Comparison of ENCODE assay signal across 10 cellular contexts in the genomic region with DNA sequence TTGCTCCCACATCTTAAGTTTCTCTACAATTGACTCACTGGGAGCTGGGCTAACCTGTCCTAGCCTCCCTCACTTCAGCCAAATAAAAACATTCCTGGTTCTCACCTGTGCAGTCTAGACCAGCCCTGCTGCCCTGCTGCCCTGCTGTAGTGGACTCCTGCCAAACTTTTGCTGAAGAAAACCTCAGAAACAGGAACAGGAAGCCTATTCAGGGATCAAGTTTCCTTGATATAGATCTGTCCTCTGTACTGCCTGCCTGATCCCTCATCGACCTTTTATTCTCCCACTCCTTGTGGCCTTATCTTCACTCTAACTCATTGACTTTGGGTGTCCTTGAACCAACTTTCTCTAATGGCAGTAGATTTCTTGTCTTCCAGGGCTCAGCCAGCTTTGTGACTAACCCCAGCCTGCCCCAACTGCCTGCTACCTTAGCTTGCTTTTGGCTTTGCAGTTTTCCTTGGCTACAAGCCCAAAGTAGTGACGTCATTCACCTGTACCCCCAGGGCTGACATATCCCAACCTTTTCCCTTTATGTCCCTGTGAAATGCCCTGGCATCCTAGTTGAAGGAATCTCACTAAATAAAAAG.
A peak's percentile ranks its signal among the peaks of the same experiment; 100 is the strongest.
DNase-seq lines count a peak whose midpoint lies in the region; ATAC-seq and TF ChIP-seq lines count a peak whose summit lies in the region.
"Had no signal": no experiment of that assay in that cellular context is flagged by ENCODE, and none has a peak within 500 bp of the region (broad histone marks: within the 10 kb centered on the region; RNA-seq: fewer than 3 reads in every experiment).

No MANE protein-coding gene starts in this region.

- H3K4me1 ChIP-seq in heart left ventricle (peaks cover 0 to 10% (median 1%) of the 10 kb centered on the region in 12 donors), right atrium auricular region (peaks cover 0 to 6% of the 10 kb centered on the region in 2 donors), hepatocyte (ENCODE audit: insufficient read depth) (no peaks in the 10 kb centered on the region), upper lobe of right lung (no peaks in the 10 kb centered on the region), MM.1S (ENCODE audit: low read length) (no peaks in the 10 kb centered on the region)

- WGBS in heart left ventricle, 4 donors = 7 to 15% (median 13%) methylated on average over 2 of the region's 2 CpGs
- WGBS in hepatocyte (ENCODE audit: low lambda C conversion rate, missing lambda C conversion rate) = 30% methylated on average over 2 of the region's 2 CpGs

- H3K79me2 ChIP-seq in hepatocyte = no peaks in the 10 kb centered on the region
- H3K79me2 ChIP-seq in MM.1S (ENCODE audit: low read length) = no peaks in the 10 kb centered on the region

- no peak overlapping the region for H3K9ac ChIP-seq in MM.1S (ENCODE audit: low read length)

- H3K27ac ChIP-seq in heart left ventricle (no peak overlapping the region), right atrium auricular region (no peak overlapping the region), hepatocyte (no peak overlapping the region), upper lobe of right lung (no peak overlapping the region), MM.1S (ENCODE audit: low read length) (no peak overlapping the region)

- no peaks in the 10 kb centered on the region for H4K20me1 ChIP-seq in hepatocyte (ENCODE audit: insufficient read depth, poor library complexity, severe bottlenecking)
- no peaks in the 10 kb centered on the region for H4K20me1 ChIP-seq in MM.1S (ENCODE audit: insufficient read depth, low read length)

- intact Hi-C loops in heart left ventricle (cut with DNase I) = no loop called here
- intact Hi-C loops in upper lobe of right lung (cut with DNase I) = no loop called here

- H3K4me2 ChIP-seq in hepatocyte = no peak overlapping the region
- H3K4me2 ChIP-seq in MM.1S (ENCODE audit: low read depth, low read length) = no peak overlapping the region

- ATAC-seq in heart left ventricle (peak in 3 of 4 donors; percentile 39 to 45 (median 41)), upper lobe of right lung (peak; percentile 79), GM19452 (IDR thresholded peaks at IDR 0.05; ENCODE audit: unreplicated experiment) (no peak)

- no peak for DNase-seq in heart left ventricle
- DNase-seq in right atrium auricular region (ENCODE audit: low spot score) = no peak
- DNase-seq in RPMI8226 = peak; percentile 20
- DNase-seq in hepatocyte (ENCODE audit: low spot score) = peak; percentile 5
- DNase-seq in upper lobe of right lung = no peak
- no peak for DNase-seq in NCI-H1092 (lab: John Stamatoyannopoulos, UW)
- DNase-seq in MM.1S = no peak
- DNase-seq: C1 segment of cervical spinal cord, T-helper 2 cell had no signal

- TF ChIP-seq CTCF in heart left ventricle (IDR thresholded peaks at IDR 0.05) = no peak
- TF ChIP-seq CTCF in right atrium auricular region (IDR thresholded peaks at IDR 0.05) = no peak
- no peak for TF ChIP-seq CTCF in hepatocyte (IDR thresholded peaks at IDR 0.05; ENCODE audit: poor library complexity)
- no peak for TF ChIP-seq CTCF in upper lobe of right lung (IDR thresholded peaks at IDR 0.05)
- no peak for TF ChIP-seq CTCF in MM.1S (IDR thresholded peaks at IDR 0.05; ENCODE audit: low read length)

- H3K4me3 ChIP-seq in heart left ventricle (no peak overlapping the region), right atrium auricular region (no peak overlapping the region), hepatocyte (no peak overlapping the region), upper lobe of right lung (no peak overlapping the region), MM.1S (ENCODE audit: low read length) (no peak overlapping the region)

- H3K9me2 ChIP-seq in hepatocyte (replicated peaks; ENCODE audit: insufficient read depth) = no peaks in the 10 kb centered on the region
- H3K9me2 ChIP-seq in MM.1S (replicated peaks; ENCODE audit: insufficient read depth, low read length) = no peaks in the 10 kb centered on the region

- H3K36me3 ChIP-seq in heart left ventricle = no peaks in the 10 kb centered on the region
- H3K36me3 ChIP-seq in right atrium auricular region = no peaks in the 10 kb centered on the region
- H3K36me3 ChIP-seq in hepatocyte (replicated peaks; ENCODE audit: insufficient read depth, low read depth) = no peaks in the 10 kb centered on the region
- H3K36me3 ChIP-seq in upper lobe of right lung = no peaks in the 10 kb centered on the region
- H3K36me3 ChIP-seq in MM.1S (replicated peaks; ENCODE audit: insufficient read depth, low read length) = no peaks in the 10 kb centered on the region

- no peak for TF ChIP-seq POLR2A in heart left ventricle (IDR thresholded peaks at IDR 0.05)

- no peak overlapping the region for H2AFZ ChIP-seq in hepatocyte
- H2AFZ ChIP-seq in MM.1S (ENCODE audit: low read length) = no peak overlapping the region

- no peaks in the 10 kb centered on the region for H3F3A ChIP-seq in MM.1S (ENCODE audit: insufficient read depth, low read length)

- H3K9me3 ChIP-seq in heart left ventricle (peaks cover 0 to 7% (median 0%) of the 10 kb centered on the region in 12 donors), right atrium auricular region (no peaks in the 10 kb centered on the region), hepatocyte (ENCODE audit: low read depth) (no peaks in the 10 kb centered on the region), upper lobe of right lung (no peaks in the 10 kb centered on the region), MM.1S (replicated peaks; ENCODE audit: insufficient read depth, low read length) (no peaks in the 10 kb centered on the region)

- H3K27me3 ChIP-seq in heart left ventricle (no peaks in the 10 kb centered on the region), right atrium auricular region (no peaks in the 10 kb centered on the region), hepatocyte (no peaks in the 10 kb centered on the region), upper lobe of right lung (no peaks in the 10 kb centered on the region), MM.1S (replicated peaks; ENCODE audit: insufficient read depth, low read length) (no peaks in the 10 kb centered on the region)

Comparison
In these comparisons a context has a peak if more than half of its experiments do, and no peak if none do; other contexts are left out.
1. DNase-seq: peak in RPMI8226 (single experiment) and hepatocyte (single experiment); none in heart left ventricle (0 of 5), right atrium auricular region (single experiment), upper lobe of right lung (single experiment), NCI-H1092 (single experiment) and MM.1S (single experiment).